Comparison of ENCODE assay signal across 8 cellular contexts in genomic region chr1:236523704-236524141, GRCh38. TPM values are rescaled to one million over a fixed set of nuclear protein-coding genes. Genes with fewer than 3 reads are reported as not detected.
DNase-seq lines count a peak whose midpoint lies in the region; ATAC-seq, FAIRE-seq and TF ChIP-seq lines count a peak whose summit lies in the region.

LGALS8 (plus strand) TSS chr1:236523982; CDS start chr1:236526071, 2,089 bp downstream.

- H2BK12ac ChIP-seq in H1 (ENCODE audit: low read depth, low read length) = 0 out of 2 replicates have a peak within 1 kb of the TSS, but pooled peaks have one; percentile 68

- TF ChIP-seq EP300 in H1 (IDR thresholded peaks at IDR 0.05; ENCODE audit: borderline replicate concordance in 1 of 2, low read depth in 2 of 2, low read length in 2 of 2) = no peak

- H2AFZ ChIP-seq in H1 (ENCODE audit: low read length) = peak within 1 kb of the TSS; percentile 96

- H3K56ac ChIP-seq in H1 (replicated peaks; ENCODE audit: insufficient read length, low read depth, low read length) (peak within 1 kb of the TSS; percentile 24), mesendoderm (ENCODE audit: low read length) (peak within 1 kb of the TSS; percentile 86)

- TF ChIP-seq RAD21 in H1 (IDR thresholded peaks at IDR 0.05 in 1 of 2, conservative IDR thresholded peaks at IDR 0.05 in 1 of 2; ENCODE audit: low read depth in 2 of 2, low read length in 2 of 2) = no peak

- H3K27ac ChIP-seq in H1 (ENCODE audit: low read depth, low read length) (no peak within 1 kb of the TSS), mesendoderm (ENCODE audit: low read depth, low read length) (no peak within 1 kb of the TSS)

- DNase-seq in AG04449 (ENCODE audit: low read depth, low spot score) (no peak), NCI-H774 (lab: John Stamatoyannopoulos, UW) (peak; percentile 84), H1 (ENCODE audit: low read depth in 1 of 2, low spot score in 2 of 2) (peak in 1 of 2 experiments; percentile 71), mesendoderm (peak; percentile 58)
- peak; percentile 67 to 76 for DNase-seq in activated CD8-positive, alpha-beta memory T cell treated with anti-CD3 and anti-CD28 coated beads for 4 hours (ENCODE audit: low read depth in 2 of 2)
- peak; percentile 73 for DNase-seq in stimulated activated CD8-positive, alpha-beta memory T cell treated with anti-CD3 and anti-CD28 coated beads, Interleukin-12 subunit alpha, Interleukin-12 subunit beta, amount 100 ng/mL, for 4 hours (ENCODE audit: low read depth)

- no peaks in the 10 kb centered on the region for H4K20me1 ChIP-seq in H1 (replicated peaks in 1 of 2; ENCODE audit: control insufficient read depth in 1 of 2, insufficient read depth in 2 of 2, low read length in 2 of 2)

- H4K91ac ChIP-seq in H1 (replicated peaks; ENCODE audit: insufficient read length, low read length) = peak within 1 kb of the TSS; percentile 75

- H3K36me3 ChIP-seq in H1 (ENCODE audit: control insufficient read depth in 2 of 4, insufficient read depth in 4 of 4, low read length in 3 of 4) (no peaks in the 10 kb centered on the region), mesendoderm (ENCODE audit: control insufficient read depth, insufficient read depth, low read length) (no peaks in the 10 kb centered on the region)

- peak within 1 kb of the TSS; percentile 35 for H4K5ac ChIP-seq in H1 (ENCODE audit: insufficient read length, low read depth, low read length)
- H4K5ac ChIP-seq in mesendoderm (ENCODE audit: low read length) = no peak within 1 kb of the TSS

- no peak; a peak in 1 of 3 replicates for TF ChIP-seq POLR2A in H1 (IDR thresholded peaks at IDR 0.05; ENCODE audit: control extremely low read depth in 1 of 2, low read depth in 2 of 2, low read length in 2 of 2)

- H3K23ac ChIP-seq in H1 (ENCODE audit: insufficient read length) (no peak within 1 kb of the TSS), mesendoderm (ENCODE audit: low read length) (no peak within 1 kb of the TSS)

- peak within 1 kb of the TSS; percentile 23 for H3K4ac ChIP-seq in H1 (replicated peaks; ENCODE audit: insufficient read length, low read depth, low read length)
- peak within 1 kb of the TSS; percentile 40 for H3K4ac ChIP-seq in mesendoderm (ENCODE audit: low read depth, low read length)

- H3K79me2 ChIP-seq in H1 (ENCODE audit: control insufficient read depth in 1 of 2, insufficient read depth in 2 of 2, low read length in 2 of 2) (no peaks in the 10 kb centered on the region), mesendoderm (ENCODE audit: control insufficient read depth, insufficient read depth, low read length) (no peaks in the 10 kb centered on the region)

- CTCF ChIA-PET in AG04449 (lab: Yijun Ruan, JAX) = interaction anchor here (0.7 to 1.3 kb wide), 4 partner anchors 32 to 419 kb away, joined by 3 to 6 read pairs (median 4); no protein-coding TSS in a partner anchor
- CTCF ChIA-PET in H1 (lab: Charles Lee; ENCODE audit: partially characterized antibody) = no interaction called here

- H3K18ac ChIP-seq in H1 (ENCODE audit: extremely low read depth, low read length) (peak within 1 kb of the TSS; percentile 83), mesendoderm (ENCODE audit: low read length) (no peak within 1 kb of the TSS)

- H3K4me3 ChIP-seq in AG04449 (ENCODE audit: low read depth, low read length) = peak within 1 kb of the TSS; percentile 91
- peak within 1 kb of the TSS; percentile 67 to 83 (median 76) for H3K4me3 ChIP-seq in H1 (ENCODE audit: extremely low read depth in 1 of 4, insufficient read depth in 2 of 4, low read depth in 3 of 4, low read length in 4 of 4)
- peak within 1 kb of the TSS; percentile 69 for H3K4me3 ChIP-seq in mesendoderm (ENCODE audit: low read length)

- H2BK5ac ChIP-seq in H1 (ENCODE audit: low read depth, low read length) (no peak within 1 kb of the TSS), mesendoderm (ENCODE audit: low read length) (no peak within 1 kb of the TSS)

- H3K79me1 ChIP-seq in H1 (ENCODE audit: low read depth, low read length) = no peaks in the 10 kb centered on the region
- H3K79me1 ChIP-seq in mesendoderm (ENCODE audit: low read length) = no peaks in the 10 kb centered on the region

- H3K23me2 ChIP-seq in H1 (ENCODE audit: low read depth, low read length) = peaks cover 12% of the 10 kb centered on the region

- no peak within 1 kb of the TSS for H2AK5ac ChIP-seq in H1 (ENCODE audit: low read depth, low read length)
- H2AK5ac ChIP-seq in mesendoderm (ENCODE audit: low read length) = no peak within 1 kb of the TSS

- POLR2A ChIA-PET in AG04449 (lab: Yijun Ruan, JAX) = interaction anchor here (1.8 kb wide), 1 partner anchor 10 kb away, joined by 6 read pairs; no protein-coding TSS in a partner anchor
- POLR2A ChIA-PET in H1 (lab: Charles Lee; ENCODE audit: partially characterized antibody) = interaction anchor here (0.8 to 2.0 kb wide), 2 partner anchors 11 to 12 kb away, joined by 3 to 5 read pairs; no protein-coding TSS in a partner anchor

- H2BK20ac ChIP-seq in H1 (ENCODE audit: low read length) = peak within 1 kb of the TSS; percentile 55; the same call in 1 of the 2 replicates

- no peak for FAIRE-seq in H1 (lab: Jason Lieb, UNC)

- H2BK15ac ChIP-seq in H1 (ENCODE audit: low read length) = peak within 1 kb of the TSS; percentile 46; the same call in 1 of the 2 replicates
- H2BK15ac ChIP-seq in mesendoderm (replicated peaks; ENCODE audit: low read depth) = no peak within 1 kb of the TSS

- H3K14ac ChIP-seq in H1 (ENCODE audit: insufficient read length) = no peak within 1 kb of the TSS

- peak within 1 kb of the TSS; percentile 0 for H2BK120ac ChIP-seq in H1 (replicated peaks; ENCODE audit: low read depth, low read length)
- no peak within 1 kb of the TSS for H2BK120ac ChIP-seq in mesendoderm (ENCODE audit: low read depth, low read length)

- H4K8ac ChIP-seq in H1 (ENCODE audit: extremely low read depth, insufficient read depth, low read length) = peak within 1 kb of the TSS; percentile 87
- H4K8ac ChIP-seq in mesendoderm (ENCODE audit: low read depth, low read length) = no peak within 1 kb of the TSS

- H3K4me1 ChIP-seq in H1 (replicated peaks in 1 of 4; ENCODE audit: control insufficient read depth in 3 of 4, insufficient read depth in 4 of 4, low read length in 3 of 4) (no peaks in the 10 kb centered on the region; a peak in 3 of 7 replicates), mesendoderm (ENCODE audit: control insufficient read depth, low read depth, low read length) (no peaks in the 10 kb centered on the region)

- no peaks in the 10 kb centered on the region for H3K9me3 ChIP-seq in H1 (ENCODE audit: insufficient read depth in 2 of 2, low read depth in 1 of 2, low read length in 1 of 2)

- H3K4me2 ChIP-seq in H1 (ENCODE audit: insufficient read depth in 1 of 2, low read depth in 2 of 2, low read length in 2 of 2) = peak within 1 kb of the TSS; percentile 93 to 98
- H3K4me2 ChIP-seq in mesendoderm (ENCODE audit: low read length) = peak within 1 kb of the TSS; percentile 82

- H3K27me3 ChIP-seq in H1 (replicated peaks in 1 of 4; ENCODE audit: control insufficient read depth in 3 of 4, extremely low read depth in 1 of 4, insufficient read depth in 3 of 4, low read length in 3 of 4) (peaks cover 0 to 21% (median 11%) of the 10 kb centered on the region in 4 experiments; a peak in 5 of 7 replicates), mesendoderm (ENCODE audit: insufficient read depth, low read length, poor library complexity) (no peaks in the 10 kb centered on the region)

- H3K9ac ChIP-seq in H1 (replicated peaks in 1 of 4; ENCODE audit: extremely low read depth in 1 of 4, low read depth in 3 of 4, low read length in 3 of 4) (peak within 1 kb of the TSS in 3 of 4 experiments; percentile 10 to 42 (median 14); a peak in 3 of 7 replicates), mesendoderm (ENCODE audit: low read length) (peak within 1 kb of the TSS; percentile 57)

- TF ChIP-seq CTCF in AG04449 (IDR thresholded peaks at IDR 0.05; ENCODE audit: insufficient read depth, low read length, missing control alignments) (no peak), H1 (IDR thresholded peaks at IDR 0.05; ENCODE audit: control extremely low read depth in 1 of 3, insufficient read depth in 1 of 3, low read depth in 1 of 3, low read length in 3 of 3) (no peak)

- 4% methylated on average over 35 of the region's 35 CpGs; no CpG with 5 or more reads in 1 of the 2 experiments for WGBS in H1 (ENCODE audit: extremely low coverage in 1 of 2, insufficient coverage in 1 of 2, insufficient read length in 1 of 2, insufficient replicate concordance in 2 of 2, low coverage in 1 of 2, low lambda C conversion rate in 2 of 2, missing lambda C conversion rate in 1 of 2), 2 experiments
- no CpG with 5 or more reads among the region's 35 CpGs for WGBS in mesendoderm (ENCODE audit: extremely low coverage, insufficient coverage, low lambda C conversion rate)

- peak; percentile 67 for ATAC-seq in GM18907 (IDR thresholded peaks at IDR 0.05; ENCODE audit: unreplicated experiment)
- peak; percentile 63 for ATAC-seq in HG03139 (IDR thresholded peaks at IDR 0.05; ENCODE audit: unreplicated experiment)

TF ChIP-seq in H1, 55 proteins besides CTCF, POLR2A, EP300 and RAD21:
- TF ChIP-seq CBX5 (IDR thresholded peaks at IDR 0.05; ENCODE audit: low read depth, low read length) (no peak), SIN3A (conservative IDR thresholded peaks at IDR 0.05 in 1 of 2, IDR thresholded peaks at IDR 0.05 in 1 of 2; ENCODE audit: low read depth in 1 of 2, low read length in 2 of 2) (no peak), PHF8 (conservative IDR thresholded peaks at IDR 0.05; ENCODE audit: low read depth, low read length) (0 out of 2 replicates have a peak, but pooled peaks have one; percentile 4), SUZ12 (IDR thresholded peaks at IDR 0.05; ENCODE audit: low read length) (peak; percentile 59; the same call in 1 of the 2 replicates), KDM4A (IDR thresholded peaks at IDR 0.05; ENCODE audit: low read depth, low read length, severe bottlenecking) (no peak), SP4 (IDR thresholded peaks at IDR 0.05; ENCODE audit: low read length) (no peak), TAF1 (IDR thresholded peaks at IDR 0.05; ENCODE audit: low read depth, low read length) (no peak), EGR1 (IDR thresholded peaks at IDR 0.05; ENCODE audit: borderline replicate concordance, low read depth, low read length) (peak; percentile 47; the same call in 1 of the 2 replicates)

RNA-seq across cellular contexts. Expression of gene LGALS8, which starts in this region (rescaled TPM):
- total RNA-seq in H1 (2021; fragmentation: NEBNext Ultra II Directional; extraction: Animal tissue kit (Norgen Biotek cat#: 25700)) = 11.6 and 15.3 TPM in 2 replicates
- polyA plus RNA-seq in H1 (2011; rRNA removed) = 5.5 and 7.2 TPM in 2 replicates
- polyA plus RNA-seq in H1 (2011; cell fraction: cytosol; rRNA removed) = 7.7 TPM
- 11.1 TPM for polyA plus RNA-seq in H1 (2011; cell fraction: nucleus; rRNA removed)
- polyA plus RNA-seq in H1 (2012, experiment 1 of 2) = 7.9 to 15.3 TPM (median 11.2 TPM) in 4 replicates
- 0.43 TPM for polyA plus RNA-seq in H1 (2012, experiment 2 of 2)
- 10.1 TPM for polyA plus RNA-seq in H1 (2013, experiment 1 of 2)
- 9.4 TPM for polyA plus RNA-seq in H1 (2013, experiment 2 of 2)
- 8.0 and 12.0 TPM in 2 replicates for polyA minus RNA-seq in H1 (2011; rRNA and poly(A)+ RNA removed)
- polyA minus RNA-seq in H1 (2011; cell fraction: cytosol; rRNA and poly(A)+ RNA removed) = 8.8 TPM
- 26.1 TPM for polyA minus RNA-seq in H1 (2011; cell fraction: nucleus; rRNA and poly(A)+ RNA removed)
- polyA plus RNA-seq in mesendoderm (2013, experiment 1 of 2) = 7.7 TPM
- polyA plus RNA-seq in mesendoderm (2013, experiment 2 of 2) = 7.9 TPM
